16 cellular contexts compared by ENCODE assay signal in genomic region chr1:15749399-15750291, GRCh38. TPM values are rescaled to one million over a fixed set of nuclear protein-coding genes. Genes with fewer than 3 reads are reported as not detected.
DNase-seq lines count a peak whose midpoint lies in the region; ATAC-seq and TF ChIP-seq lines count a peak whose summit lies in the region.
"Had no signal": no experiment of that assay in that cellular context is flagged by ENCODE, and none has a peak within 500 bp of the region (broad histone marks: within the 10 kb centered on the region; RNA-seq: fewer than 3 reads in every experiment).

No MANE protein-coding gene starts in this region.

- H3K27me3 ChIP-seq in heart right ventricle (no peaks in the 10 kb centered on the region), mesenchymal stem cell (ENCODE audit: control insufficient read depth in 1 of 2, insufficient read depth in 1 of 2, low read length in 2 of 2) (no peaks in the 10 kb centered on the region), Caco-2 (replicated peaks; ENCODE audit: control insufficient read depth, insufficient read depth, low read length) (no peaks in the 10 kb centered on the region)

- H3K4me2 ChIP-seq in mesenchymal stem cell (ENCODE audit: low read length, poor library complexity, severe bottlenecking), result no peak overlapping the region

- H2AFZ ChIP-seq in mesenchymal stem cell (ENCODE audit: low read depth, low read length), result no peak overlapping the region

- no peak for DNase-seq in heart right ventricle
- no peak for DNase-seq in Right ventricle myocardium inferior (ENCODE audit: missing footprints)
- peak; percentile 69 for DNase-seq in epithelial cell of esophagus (ENCODE audit: low read depth)
- no peak for DNase-seq in mesenchymal stem cell
- no peak for DNase-seq in activated CD4-positive, CD25-positive, alpha-beta regulatory T cell (lab: John Stamatoyannopoulos, UW)
- no peak for DNase-seq in Caco-2
- no peak for DNase-seq in natural killer cell
- DNase-seq in SHP77 treated with DMSO at 0.1 percent for 48 hours (lab: John Stamatoyannopoulos, UW), result no peak
- DNase-seq: activated CD4-positive, alpha-beta T cell treated with anti-CD3 and anti-CD28 coated beads, Interleukin-2, amount 50 U/mL, for 48 hours; activated effector memory CD4-positive, alpha-beta T cell treated with Interleukin-2 at 50 U/mL for 16 hours; caudate nucleus; MM.1S; NCI-H2171; T-helper 2 cell had no signal

- CTCF ChIA-PET in Caco-2 (lab: Charles Lee), result no interaction called here

- H3K27me3 Mint-ChIP-seq in Caco-2 (ENCODE audit: insufficient read depth, unreplicated experiment) (no peaks in the 10 kb centered on the region), natural killer cell (ENCODE audit: low read depth in 2 of 2) (no peaks in the 10 kb centered on the region)

- H3K27ac Mint-ChIP-seq in Caco-2 (ENCODE audit: unreplicated experiment) (no peak overlapping the region), natural killer cell (no peak overlapping the region)

- no peak overlapping the region for H2BK15ac ChIP-seq in mesenchymal stem cell (ENCODE audit: low read depth, poor library complexity, severe bottlenecking)

- WGBS in heart right ventricle, 2 donors, result 68 to 73% methylated on average over 19 of the region's 19 CpGs
- WGBS in mesenchymal stem cell, result 65% methylated on average over 19 of the region's 19 CpGs

- POLR2A ChIA-PET in Caco-2 (lab: Charles Lee), result no interaction called here

- no peak overlapping the region for H3K9ac ChIP-seq in mesenchymal stem cell (ENCODE audit: low read length)

- H4K91ac ChIP-seq in mesenchymal stem cell (ENCODE audit: low read length), result no peak overlapping the region

- no peaks in the 10 kb centered on the region for H3K79me1 ChIP-seq in mesenchymal stem cell (replicated peaks; ENCODE audit: low read length, poor library complexity, severe bottlenecking)

- H3K4me1 ChIP-seq in heart right ventricle (peaks cover 0 to 16% (median 9%) of the 10 kb centered on the region in 9 donors), mesenchymal stem cell (ENCODE audit: control insufficient read depth, insufficient read depth, low read depth, low read length) (no peaks in the 10 kb centered on the region), Caco-2 (peaks cover 8% of the 10 kb centered on the region)

- H2BK12ac ChIP-seq in mesenchymal stem cell (ENCODE audit: low read length in 2 of 2), result peak overlapping the region in 1 of 2 experiments; percentile 23

- H2BK5ac ChIP-seq in mesenchymal stem cell (ENCODE audit: low read depth, low read length, poor library complexity, severe bottlenecking), result no peak overlapping the region

- intact Hi-C loops in heart right ventricle (cut with DNase I), result loop anchor here in 4 of 10 donors (10.0 kb wide), 1 partner anchor 155 kb away; no protein-coding TSS in a partner anchor
- intact Hi-C loops in Right ventricle myocardium inferior (cut with DNase I), result no loop called here
- intact Hi-C loops in Caco-2 (cut with micrococcal nuclease; ENCODE audit: unreplicated experiment), result loop anchor here (10.0 kb wide), 1 partner anchor 65 kb away; the partner anchor contains the start of gene PLEKHM2
- intact Hi-C loops in natural killer cell (cut with micrococcal nuclease), result no loop called here

- H3K9me3 Mint-ChIP-seq in Caco-2 (ENCODE audit: unreplicated experiment), result no peaks in the 10 kb centered on the region
- H3K9me3 Mint-ChIP-seq in natural killer cell, result no peaks in the 10 kb centered on the region

- H3K27ac ChIP-seq in heart right ventricle (peak overlapping the region in 3 of 10 donors; percentile 0 to 19 (median 1)), mesenchymal stem cell (ENCODE audit: low read length, poor library complexity, severe bottlenecking) (no peak overlapping the region)

- H3K9me3 ChIP-seq in heart right ventricle, result no peaks in the 10 kb centered on the region
- no peaks in the 10 kb centered on the region for H3K9me3 ChIP-seq in mesenchymal stem cell (ENCODE audit: control insufficient read depth, low read length)
- no peaks in the 10 kb centered on the region for H3K9me3 ChIP-seq in Caco-2

- peak in 6 of 8 donors; percentile 5 to 65 (median 50) for ATAC-seq in heart right ventricle
- ATAC-seq in Right ventricle myocardium inferior, result no peak
- ATAC-seq in natural killer cell, result no peak

- no TSS peak for BruUV-seq in Caco-2 (replicated peaks; lab: Mats Ljungman, UMichigan)

- no peaks in the 10 kb centered on the region for H3K36me3 ChIP-seq in heart right ventricle
- no peaks in the 10 kb centered on the region for H3K36me3 ChIP-seq in mesenchymal stem cell (ENCODE audit: control insufficient read depth in 1 of 2, insufficient read depth in 2 of 2, low read depth in 1 of 2, low read length in 2 of 2)
- H3K36me3 ChIP-seq in Caco-2 (ENCODE audit: control insufficient read depth, insufficient read depth, low read length), result no peaks in the 10 kb centered on the region

- H3K18ac ChIP-seq in mesenchymal stem cell (ENCODE audit: low read depth in 1 of 2, low read length in 2 of 2), result peak overlapping the region in 1 of 2 experiments; percentile 2

- H3K4ac ChIP-seq in mesenchymal stem cell (ENCODE audit: low read depth in 1 of 2, low read length in 2 of 2), result peak overlapping the region; percentile 2 to 29

- no peaks in the 10 kb centered on the region for H3K4me1 Mint-ChIP-seq in Caco-2 (ENCODE audit: low read depth, unreplicated experiment)
- H3K4me1 Mint-ChIP-seq in natural killer cell, result no peaks in the 10 kb centered on the region

- no peak overlapping the region for H2AK5ac ChIP-seq in mesenchymal stem cell (ENCODE audit: low read length, severe bottlenecking)

- peak overlapping the region in 1 of 2 experiments; percentile 14 for H3K23ac ChIP-seq in mesenchymal stem cell (ENCODE audit: low read length in 2 of 2)

- no peak overlapping the region for H3K14ac ChIP-seq in mesenchymal stem cell (ENCODE audit: low read length in 2 of 2)

- H3K36me3 Mint-ChIP-seq in Caco-2 (ENCODE audit: insufficient read depth, unreplicated experiment), result no peaks in the 10 kb centered on the region
- H3K36me3 Mint-ChIP-seq in natural killer cell, result no peaks in the 10 kb centered on the region

- H3K4me3 Mint-ChIP-seq in Caco-2 (ENCODE audit: unreplicated experiment) (no peak overlapping the region), natural killer cell (no peak overlapping the region)

- no peak overlapping the region for H2BK120ac ChIP-seq in mesenchymal stem cell (ENCODE audit: low read depth, low read length)

- H3K4me3 ChIP-seq in heart right ventricle (no peak overlapping the region), epithelial cell of esophagus (ENCODE audit: low read length) (no peak overlapping the region), mesenchymal stem cell (ENCODE audit: insufficient read depth in 1 of 2, low read depth in 1 of 2, low read length in 2 of 2) (no peak overlapping the region), Caco-2 (ENCODE audit: low read depth, low read length) (no peak overlapping the region)

- H4K8ac ChIP-seq in mesenchymal stem cell (ENCODE audit: low read length), result peak overlapping the region; percentile 57

- TF ChIP-seq CTCF in heart right ventricle (IDR thresholded peaks at IDR 0.05) (no peak), epithelial cell of esophagus (IDR thresholded peaks at IDR 0.05; ENCODE audit: insufficient read depth, low read depth, low read length, missing control alignments) (no peak), Caco-2 (IDR thresholded peaks at IDR 0.05; ENCODE audit: insufficient read depth in 1 of 2, low read depth in 1 of 2, low read length in 1 of 2, severe bottlenecking in 1 of 2, unreplicated experiment in 1 of 2) (no peak), natural killer cell (IDR thresholded peaks at IDR 0.05) (no peak)

RNA-seq across cellular contexts. Expression of gene TMEM82, which starts 7.3 kb away (rescaled TPM):
- total RNA-seq in heart right ventricle, result not detected
- polyA plus RNA-seq in heart right ventricle, result not detected
- not detected for total RNA-seq in Right ventricle myocardium inferior
- polyA plus RNA-seq in mesenchymal stem cell (2013, experiment 1 of 2), result not detected
- polyA plus RNA-seq in mesenchymal stem cell (2013, experiment 2 of 2), result not detected
- total RNA-seq in Caco-2 (2022), result 2.7 and 3.5 TPM in 2 replicates
- total RNA-seq in natural killer cell, result not detected
- total RNA-seq: epithelial cell of proximal tubule had no signal
- polyA plus RNA-seq: thymus had no signal

RNA-seq across cellular contexts. Expression of gene FBLIM1, which starts 8.9 kb away (rescaled TPM):
- total RNA-seq in heart right ventricle (100 to 1,000 TPM in 2 of 10 donors, 10 to 100 TPM in 8; 43.4 to 115 (median 59.9) TPM), Right ventricle myocardium inferior (97.6 TPM), Caco-2 (2022) (3.6 and 5.5 TPM in 2 replicates), natural killer cell (under 1 TPM in 1 of 3 donors, not detected in 2; 0.39 TPM)
- polyA plus RNA-seq in heart right ventricle, result 10 to 100 TPM; 27.0 to 52.9 TPM
- polyA plus RNA-seq in mesenchymal stem cell (2013, experiment 1 of 2), result 112 TPM
- 108 TPM for polyA plus RNA-seq in mesenchymal stem cell (2013, experiment 2 of 2)

RNA-seq across cellular contexts. Expression of gene SLC25A34, which starts 13.6 kb away (rescaled TPM):
- total RNA-seq in heart right ventricle (10 to 100 TPM in 6 of 10 donors, 1 to 10 TPM in 4; 6.0 to 44.9 (median 13.6) TPM), Right ventricle myocardium inferior (57.2 TPM), Caco-2 (2022) (0.49 and 1.1 TPM in 2 replicates), natural killer cell (1 to 10 TPM in 2 of 3 donors, under 1 TPM in 1; 0.73 to 1.8 (median 1.6) TPM)
- polyA plus RNA-seq in heart right ventricle, result 10 to 100 TPM in 1 of 2 donors, 1 to 10 TPM in 1; 1.1 to 36.1 TPM
- polyA plus RNA-seq in mesenchymal stem cell (2013, experiment 1 of 2), result 0.32 TPM
- polyA plus RNA-seq in mesenchymal stem cell (2013, experiment 2 of 2), result 0.27 TPM

RNA-seq across cellular contexts. Expression of gene UQCRHL, which starts 57.8 kb away (rescaled TPM):
- total RNA-seq in heart right ventricle, result 1 to 10 TPM; 2.1 to 6.3 (median 3.2) TPM
- 1 to 10 TPM; 4.5 to 8.6 TPM for polyA plus RNA-seq in heart right ventricle
- total RNA-seq in Right ventricle myocardium inferior, result 6.2 TPM
- polyA plus RNA-seq in mesenchymal stem cell (2013, experiment 1 of 2), result 1.9 TPM
- polyA plus RNA-seq in mesenchymal stem cell (2013, experiment 2 of 2), result 2.1 TPM
- 1.8 and 1.9 TPM in 2 replicates for total RNA-seq in Caco-2 (2022)
- total RNA-seq in natural killer cell, result 1 to 10 TPM in 2 of 3 donors, under 1 TPM in 1; 0.87 to 1.2 (median 1.0) TPM

Comparison
In these comparisons a context has a peak if more than half of its experiments do, and no peak if none do; other contexts are left out.
1. ATAC-seq: peak in heart right ventricle (6 of 8); none in Right ventricle myocardium inferior (single experiment) and natural killer cell (0 of 3).